Comparison of ENCODE assay signal across 23 cellular contexts in the genomic region with DNA sequence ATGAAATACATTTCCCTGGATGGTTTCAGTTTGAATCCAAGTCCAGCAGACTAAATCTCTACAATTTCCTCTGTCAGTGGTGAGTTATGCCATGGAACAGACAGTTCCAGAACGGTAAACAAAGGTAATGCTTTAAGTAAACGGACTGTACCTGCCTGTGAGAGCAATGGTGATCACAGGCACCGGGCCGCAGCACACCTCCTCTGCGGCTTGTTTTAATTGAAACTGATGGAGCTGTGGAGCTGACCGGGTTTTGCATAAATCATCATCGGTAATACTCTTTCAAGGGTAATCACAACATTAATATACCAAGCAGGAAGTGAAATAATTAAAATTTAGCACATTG.
DNase-seq lines count a peak whose midpoint lies in the region; ATAC-seq and TF ChIP-seq lines count a peak whose summit lies in the region.
"Had no signal": no experiment of that assay in that cellular context is flagged by ENCODE, and none has a peak within 500 bp of the region (broad histone marks: within the 10 kb centered on the region; RNA-seq: fewer than 3 reads in every experiment).

No MANE protein-coding gene starts in this region.

- H3K9me3 ChIP-seq in Karpas-422 (ENCODE audit: low read length) (no peaks in the 10 kb centered on the region), adipocyte (ENCODE audit: control insufficient read depth, low read length) (peaks cover 10% of the 10 kb centered on the region), osteoblast (ENCODE audit: low read depth, low read length) (no peaks in the 10 kb centered on the region)
- H3K9me3 ChIP-seq: SJCRH30 had no signal

- H3K9me2 ChIP-seq in Karpas-422 (replicated peaks; ENCODE audit: insufficient read depth, low read length), result no peaks in the 10 kb centered on the region

- TF ChIP-seq CTCF in 22Rv1 (IDR thresholded peaks at IDR 0.05), result no peak; the same call in 1 of the 2 replicates
- no peak for TF ChIP-seq CTCF in osteoblast (IDR thresholded peaks at IDR 0.05; ENCODE audit: extremely low read depth, low read depth, low read length)

- H3K27me3 ChIP-seq in Karpas-422 (ENCODE audit: low read length), result no peaks in the 10 kb centered on the region
- H3K27me3 ChIP-seq in adipocyte (replicated peaks; ENCODE audit: control insufficient read depth, insufficient read depth, low read length), result no peaks in the 10 kb centered on the region
- H3K27me3 ChIP-seq in osteoblast (ENCODE audit: insufficient read depth, low read length), result no peaks in the 10 kb centered on the region
- H3K27me3 ChIP-seq: BLaER1 had no signal

- no peak for DNase-seq in Karpas-422
- DNase-seq in adipocyte (ENCODE audit: low read depth), result no peak
- DNase-seq in osteoblast (ENCODE audit: insufficient read length, low spot score, missing footprints), result no peak
- no peak for DNase-seq in stimulated activated naive CD4-positive, alpha-beta T cell treated with Interleukin-2 at 50 U/mL for 16 hours (lab: John Stamatoyannopoulos, UW)
- no peak for DNase-seq in anterior cingulate cortex (lab: John Stamatoyannopoulos, UW)
- DNase-seq: CD4-positive, alpha-beta T cell; GF-D8; MV-4-11; NCI-H1105; NCI-H1436 treated with DMSO at 0.1 percent for 48 hours; NCI-H187 treated with DMSO at 0.1 percent for 48 hours; NCI-H345; NCI-H510A treated with DMSO at 0.1 percent for 48 hours; NCI-H774; NK-92 treated with Interleukin-12 subunit alpha and Interleukin-12 subunit beta, amount 100 ng/mL, for 24 hours; PC-9; SJCRH30 had no signal

- H3K4me1 ChIP-seq in Karpas-422 (ENCODE audit: low read length) (peaks cover 3% of the 10 kb centered on the region; the same call in 1 of the 2 replicates), adipocyte (ENCODE audit: control insufficient read depth, insufficient read depth, low read length) (peaks cover 10% of the 10 kb centered on the region), osteoblast (ENCODE audit: insufficient read depth, low read length) (no peaks in the 10 kb centered on the region)
- H3K4me1 ChIP-seq: BLaER1, SJCRH30 had no signal

- H4K20me1 ChIP-seq in Karpas-422 (ENCODE audit: insufficient read depth, low read depth, low read length) (no peaks in the 10 kb centered on the region), osteoblast (ENCODE audit: insufficient read depth, low read length) (no peaks in the 10 kb centered on the region)
- H4K20me1 ChIP-seq: BLaER1 had no signal

- H3K79me2 ChIP-seq in Karpas-422 (ENCODE audit: low read length) (no peaks in the 10 kb centered on the region), osteoblast (ENCODE audit: insufficient read depth, low read length) (no peaks in the 10 kb centered on the region)

- H3K9ac ChIP-seq in Karpas-422 (ENCODE audit: low read length) (no peak overlapping the region), adipocyte (ENCODE audit: low read length) (no peak overlapping the region)
- H3K9ac ChIP-seq: BLaER1 had no signal

- no peak for ATAC-seq in GM19023 (IDR thresholded peaks at IDR 0.05; ENCODE audit: unreplicated experiment)
- ATAC-seq: Right ventricle myocardium inferior, SK-N-SH treated with all-trans-retinoic acid at 6 μM for 48 hours had no signal

- H2AFZ ChIP-seq in Karpas-422 (ENCODE audit: low read length) (no peak overlapping the region), osteoblast (ENCODE audit: low read length) (no peak overlapping the region)
- H2AFZ ChIP-seq: PC-9 had no signal

- H3K27ac ChIP-seq in 22Rv1 (peak overlapping the region; percentile 99), Karpas-422 (ENCODE audit: low read length) (no peak overlapping the region), osteoblast (ENCODE audit: low read depth, low read length) (no peak overlapping the region)
- H3K27ac ChIP-seq: BLaER1, HL-60, PC-9, SJCRH30 had no signal

- H3K4me3 ChIP-seq in Karpas-422 (ENCODE audit: low read length), result no peak overlapping the region
- H3K4me3 ChIP-seq in adipocyte (ENCODE audit: low read length), result peak overlapping the region; percentile 43
- no peak overlapping the region for H3K4me3 ChIP-seq in osteoblast (ENCODE audit: insufficient read depth, low read length)
- H3K4me3 ChIP-seq: BLaER1, PC-9, SJCRH30 had no signal

- H3K36me3 ChIP-seq in Karpas-422 (ENCODE audit: insufficient read depth, low read length), result no peaks in the 10 kb centered on the region
- H3K36me3 ChIP-seq in adipocyte (ENCODE audit: control insufficient read depth, insufficient read depth, low read length, severe bottlenecking), result no peaks in the 10 kb centered on the region
- H3K36me3 ChIP-seq in osteoblast (ENCODE audit: insufficient read depth, low read length), result no peaks in the 10 kb centered on the region
- H3K36me3 ChIP-seq: BLaER1, SJCRH30 had no signal

- H3K4me2 ChIP-seq in Karpas-422 (ENCODE audit: low read depth, low read length, poor library complexity, severe bottlenecking) (peak overlapping the region; percentile 4), osteoblast (ENCODE audit: insufficient read depth, low read length) (peak overlapping the region; percentile 40)
- H3K4me2 ChIP-seq: BLaER1, PC-9 had no signal
